ENCODE assay signal across 1 cellular context in genomic region chr17:48552453-48553189, GRCh38.
TF ChIP-seq lines count a peak whose summit lies in the region.

No MANE protein-coding gene starts in this region.

TF ChIP-seq in K562, 482 proteins besides CTCF, POLR2A, EP300 and RAD21:
- TF ChIP-seq, protein P1, sequence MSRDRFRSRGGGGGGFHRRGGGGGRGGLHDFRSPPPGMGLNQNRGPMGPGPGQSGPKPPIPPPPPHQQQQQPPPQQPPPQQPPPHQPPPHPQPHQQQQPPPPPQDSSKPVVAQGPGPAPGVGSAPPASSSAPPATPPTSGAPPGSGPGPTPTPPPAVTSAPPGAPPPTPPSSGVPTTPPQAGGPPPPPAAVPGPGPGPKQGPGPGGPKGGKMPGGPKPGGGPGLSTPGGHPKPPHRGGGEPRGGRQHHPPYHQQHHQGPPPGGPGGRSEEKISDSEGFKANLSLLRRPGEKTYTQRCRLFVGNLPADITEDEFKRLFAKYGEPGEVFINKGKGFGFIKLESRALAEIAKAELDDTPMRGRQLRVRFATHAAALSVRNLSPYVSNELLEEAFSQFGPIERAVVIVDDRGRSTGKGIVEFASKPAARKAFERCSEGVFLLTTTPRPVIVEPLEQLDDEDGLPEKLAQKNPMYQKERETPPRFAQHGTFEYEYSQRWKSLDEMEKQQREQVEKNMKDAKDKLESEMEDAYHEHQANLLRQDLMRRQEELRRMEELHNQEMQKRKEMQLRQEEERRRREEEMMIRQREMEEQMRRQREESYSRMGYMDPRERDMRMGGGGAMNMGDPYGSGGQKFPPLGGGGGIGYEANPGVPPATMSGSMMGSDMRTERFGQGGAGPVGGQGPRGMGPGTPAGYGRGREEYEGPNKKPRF (IDR thresholded peaks at IDR 0.05; ENCODE audit: low read depth, low read length) = no peak
- TF ChIP-seq GTF2E2 (tag; IDR thresholded peaks at IDR 0.05) = no peak
- TF ChIP-seq NFXL1 (CRISPR knock-in tag; IDR thresholded peaks at IDR 0.05) = no peak
- TF ChIP-seq ZNF121 (CRISPR knock-in tag; conservative IDR thresholded peaks at IDR 0.05) = no peak
- no peak for TF ChIP-seq SMC3 (conservative IDR thresholded peaks at IDR 0.05; ENCODE audit: insufficient read depth, low read depth, low read length)
- no peak for TF ChIP-seq MCM3 (IDR thresholded peaks at IDR 0.05)
- TF ChIP-seq MYNN (IDR thresholded peaks at IDR 0.05) = peak; percentile 67
- TF ChIP-seq MYNN (CRISPR knock-in tag; IDR thresholded peaks at IDR 0.05) = no peak
- 0 out of 2 replicates have a peak, but pooled peaks have one; percentile 9 for TF ChIP-seq RBFOX2 (IDR thresholded peaks at IDR 0.05; ENCODE audit: low read depth, low read length)
- TF ChIP-seq NCOA1 (IDR thresholded peaks at IDR 0.05; ENCODE audit: low read depth) = no peak
- no peak for TF ChIP-seq CBX1 (IDR thresholded peaks at IDR 0.05; ENCODE audit: low read depth)
- no peak for TF ChIP-seq RAD51 (IDR thresholded peaks at IDR 0.05; ENCODE audit: borderline replicate concordance, low read depth)
- no peak for TF ChIP-seq OTX1 (CRISPR knock-in tag; IDR thresholded peaks at IDR 0.05)
- no peak for TF ChIP-seq ZNF445 (CRISPR knock-in tag; IDR thresholded peaks at IDR 0.05; ENCODE audit: low read depth)
- TF ChIP-seq ZFP1 (CRISPR knock-in tag; IDR thresholded peaks at IDR 0.05) = no peak
- TF ChIP-seq E2F3 (CRISPR knock-in tag; IDR thresholded peaks at IDR 0.05) = no peak
- TF ChIP-seq POLR2G (IDR thresholded peaks at IDR 0.05; ENCODE audit: low read depth, low read length) = no peak
- TF ChIP-seq, protein P2, sequence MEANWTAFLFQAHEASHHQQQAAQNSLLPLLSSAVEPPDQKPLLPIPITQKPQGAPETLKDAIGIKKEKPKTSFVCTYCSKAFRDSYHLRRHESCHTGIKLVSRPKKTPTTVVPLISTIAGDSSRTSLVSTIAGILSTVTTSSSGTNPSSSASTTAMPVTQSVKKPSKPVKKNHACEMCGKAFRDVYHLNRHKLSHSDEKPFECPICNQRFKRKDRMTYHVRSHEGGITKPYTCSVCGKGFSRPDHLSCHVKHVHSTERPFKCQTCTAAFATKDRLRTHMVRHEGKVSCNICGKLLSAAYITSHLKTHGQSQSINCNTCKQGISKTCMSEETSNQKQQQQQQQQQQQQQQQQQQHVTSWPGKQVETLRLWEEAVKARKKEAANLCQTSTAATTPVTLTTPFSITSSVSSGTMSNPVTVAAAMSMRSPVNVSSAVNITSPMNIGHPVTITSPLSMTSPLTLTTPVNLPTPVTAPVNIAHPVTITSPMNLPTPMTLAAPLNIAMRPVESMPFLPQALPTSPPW (CRISPR knock-in tag; IDR thresholded peaks at IDR 0.05) = 0 out of 2 replicates have a peak, but pooled peaks have one; percentile 3
- TF ChIP-seq ELF2 (CRISPR knock-in tag; IDR thresholded peaks at IDR 0.05) = no peak
